In the genomic region with DNA sequence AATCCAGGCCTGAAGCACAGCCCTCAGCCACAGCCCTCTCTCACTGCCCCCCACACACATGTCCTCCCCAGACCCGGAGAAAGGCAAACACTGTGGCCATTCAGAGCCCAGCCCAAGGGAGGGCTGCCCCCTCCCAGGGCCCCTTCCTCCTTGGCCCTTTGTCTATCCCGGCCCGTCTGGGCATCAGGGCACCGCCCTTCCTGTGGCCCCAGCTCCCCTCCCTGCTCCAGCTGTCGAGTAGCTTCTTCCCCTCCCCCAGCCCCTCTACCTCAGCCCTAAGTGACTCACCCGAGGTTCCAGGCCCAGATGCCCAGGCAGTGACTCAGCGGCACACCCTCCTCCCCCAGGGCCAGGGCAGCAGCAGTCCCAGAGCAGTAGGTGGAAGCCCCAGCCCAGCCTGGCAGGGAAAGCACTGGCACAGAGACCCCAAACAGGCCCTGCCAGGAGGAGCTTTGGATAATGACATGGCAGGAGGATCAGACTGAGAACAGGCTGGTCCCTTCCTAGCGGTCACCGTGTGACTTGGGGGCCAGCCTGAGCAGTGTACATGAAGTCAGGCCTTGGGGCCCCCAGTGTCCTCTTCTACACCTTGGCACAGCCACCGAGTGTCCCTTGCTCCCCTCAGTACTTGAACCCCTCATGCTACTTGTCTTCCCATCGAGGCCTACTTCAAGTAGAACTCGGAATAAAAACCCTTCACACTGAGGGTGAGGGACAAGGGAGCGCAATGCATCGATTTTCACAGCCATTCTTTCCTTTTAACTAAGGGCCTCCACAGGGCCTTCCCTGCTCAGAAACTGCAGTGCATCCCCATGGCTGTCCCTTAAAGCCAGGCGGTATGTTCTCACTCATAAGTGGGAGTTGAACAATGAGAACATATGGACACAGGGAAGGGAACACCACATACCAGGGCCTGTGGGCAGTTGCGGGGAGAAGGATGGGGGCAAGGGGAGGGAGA, we compare ENCODE assay signal across 8 cellular contexts. TPM values are rescaled to one million over a fixed set of nuclear protein-coding genes. Genes with fewer than 3 reads are reported as not detected.
DNase-seq lines count a peak whose midpoint lies in the region; ATAC-seq and TF ChIP-seq lines count a peak whose summit lies in the region.

No MANE protein-coding gene starts in this region.

- no peaks in the 10 kb centered on the region for H3K36me3 Mint-ChIP-seq in CD8-positive, alpha-beta T cell

- BruUV-seq in PC-3 (replicated peaks; lab: Mats Ljungman, UMichigan), result TSS peak; percentile 73

- H3F3A ChIP-seq in PC-3 (ENCODE audit: low read length, unreplicated experiment), result peaks cover 8% of the 10 kb centered on the region

- H3K36me3 ChIP-seq in CD8-positive, alpha-beta T cell (ENCODE audit: insufficient read depth, low read length), result no peaks in the 10 kb centered on the region
- no peaks in the 10 kb centered on the region for H3K36me3 ChIP-seq in PC-3 (ENCODE audit: low read depth, low read length)
- H3K36me3 ChIP-seq in muscle layer of duodenum (ENCODE audit: control insufficient read depth in 1 of 2, insufficient read depth in 2 of 2, low read length in 2 of 2), result no peaks in the 10 kb centered on the region

- H3K27me3 Mint-ChIP-seq in CD8-positive, alpha-beta T cell (ENCODE audit: low read depth), result peaks cover 8% of the 10 kb centered on the region

- peaks cover 38% of the 10 kb centered on the region for H3K79me2 ChIP-seq in PC-3 (ENCODE audit: low read length)

- H3K9me3 ChIP-seq in CD8-positive, alpha-beta T cell (ENCODE audit: low read length), result no peaks in the 10 kb centered on the region
- H3K9me3 ChIP-seq in PC-3 (ENCODE audit: low read length), result no peaks in the 10 kb centered on the region
- H3K9me3 ChIP-seq in muscle layer of duodenum (ENCODE audit: control insufficient read depth in 1 of 2, low read length in 2 of 2), result no peaks in the 10 kb centered on the region

- H3K4me3 ChIP-seq in CD8-positive, alpha-beta T cell (ENCODE audit: low read depth, low read length), result no peak overlapping the region
- H3K4me3 ChIP-seq in PC-3 (ENCODE audit: low read length) (peak overlapping the region; percentile 42), muscle layer of duodenum (ENCODE audit: low read depth in 1 of 2, low read length in 2 of 2) (no peak overlapping the region)

- no peaks in the 10 kb centered on the region for H3K27me3 ChIP-seq in CD8-positive, alpha-beta T cell (ENCODE audit: insufficient read depth, low read length)
- H3K27me3 ChIP-seq in PC-3 (ENCODE audit: low read length) (no peaks in the 10 kb centered on the region), muscle layer of duodenum (ENCODE audit: low read depth, low read length) (no peaks in the 10 kb centered on the region)

- no peaks in the 10 kb centered on the region for H3K9me3 Mint-ChIP-seq in CD8-positive, alpha-beta T cell

- H3K9me2 ChIP-seq in PC-3 (replicated peaks; ENCODE audit: low read length), result no peaks in the 10 kb centered on the region

- peaks cover 26% of the 10 kb centered on the region for H3K4me1 Mint-ChIP-seq in CD8-positive, alpha-beta T cell (ENCODE audit: low read depth)

- POLR2A ChIA-PET in CD8-positive, alpha-beta T cell (lab: Charles Lee), result interaction anchor here (0.6 to 1.5 kb wide), 4 partner anchors 21 to 697 kb away, joined by 3 to 6 read pairs (median 4); a partner anchor contains a TSS
- POLR2A ChIA-PET in PC-3 (lab: Charles Lee; ENCODE audit: unreplicated experiment), result interaction anchor here (0.6 to 2.1 kb wide), 19 partner anchors 9 to 345 kb away, joined by 3 to 35 read pairs (median 7); a partner anchor contains a TSS

- no peak overlapping the region for H3K27ac ChIP-seq in CD8-positive, alpha-beta T cell (ENCODE audit: low read depth, low read length)
- H3K27ac ChIP-seq in PC-3 (ENCODE audit: low read length) (peak overlapping the region; percentile 100), epithelial cell of prostate (peak overlapping the region; percentile 100), muscle layer of duodenum (ENCODE audit: low read length) (peak overlapping the region; percentile 96)

- peak overlapping the region; percentile 94 for H3K9ac ChIP-seq in PC-3 (ENCODE audit: low read length)

- peak; percentile 82 for ATAC-seq in CD8-positive, alpha-beta T cell
- ATAC-seq in HG02938 (IDR thresholded peaks at IDR 0.05; ENCODE audit: unreplicated experiment), result peak; percentile 33
- ATAC-seq in PC-3, result peak; percentile 66
- no peak for ATAC-seq in GM19324 (IDR thresholded peaks at IDR 0.05; ENCODE audit: low FRiP score, unreplicated experiment)

- peak overlapping the region; percentile 69 for H3K27ac Mint-ChIP-seq in CD8-positive, alpha-beta T cell

- CTCF ChIA-PET in CD8-positive, alpha-beta T cell (lab: Charles Lee), result interaction anchor here (1.0 to 8.1 kb wide), 4 partner anchors 16 to 56 kb away, joined by 3 to 115 read pairs (median 36); a partner anchor contains a TSS
- CTCF ChIA-PET in PC-3 (lab: Charles Lee), result interaction anchor here (0.5 to 2.1 kb wide), 7 partner anchors 22 to 120 kb away, joined by 3 to 25 read pairs (median 4); a partner anchor contains a TSS

- H3K4me3 Mint-ChIP-seq in CD8-positive, alpha-beta T cell, result no peak overlapping the region

- H2AFZ ChIP-seq in PC-3 (ENCODE audit: low read length), result no peak overlapping the region

- TF ChIP-seq CTCF in CD8-positive, alpha-beta T cell (IDR thresholded peaks at IDR 0.05), result no peak
- TF ChIP-seq CTCF in PC-3 (conservative IDR thresholded peaks at IDR 0.05; ENCODE audit: low read depth, low read length), result no peak

- peak; percentile 38 to 90 (median 79) for DNase-seq in CD8-positive, alpha-beta T cell
- DNase-seq in PC-3 (peak; percentile 99), epithelial cell of prostate (ENCODE audit: low read depth, low spot score) (peak; percentile 98)
- peak; percentile 74 for DNase-seq in activated T-cell treated with anti-CD3 and anti-CD28 coated beads, Interleukin-2, amount 50 U/mL, for 1 hour
- peak; percentile 91 for DNase-seq in stimulated activated CD8-positive, alpha-beta memory T cell treated with anti-CD3 and anti-CD28 coated beads, Interleukin-4, amount 100 ng/mL, for 48 hours

- peaks cover 17% of the 10 kb centered on the region for H3K4me1 ChIP-seq in CD8-positive, alpha-beta T cell (ENCODE audit: insufficient read depth, low read length)
- H3K4me1 ChIP-seq in PC-3 (ENCODE audit: insufficient read depth, low read length) (peaks cover 60% of the 10 kb centered on the region), muscle layer of duodenum (ENCODE audit: control insufficient read depth in 1 of 2, insufficient read depth in 2 of 2, low read length in 2 of 2) (peaks cover 16 to 27% of the 10 kb centered on the region in 2 donors)

- intact Hi-C loops in CD8-positive, alpha-beta T cell (cut with DNase I, micrococcal nuclease), result loop anchor here in 1 of 2 experiments (2.0 to 5.0 kb wide), 2 partner anchors 18 to 51 kb away; a partner anchor contains a TSS
- intact Hi-C loops in PC-3 (cut with micrococcal nuclease), result loop anchor here (1.0 kb wide), 2 partner anchors 21 to 43 kb away; a partner anchor contains a TSS

- no peaks in the 10 kb centered on the region for H4K20me1 ChIP-seq in PC-3 (ENCODE audit: low read length)

- peak overlapping the region; percentile 73 for H3K4me2 ChIP-seq in PC-3 (ENCODE audit: low read length)

RNA-seq across cellular contexts. Expression of a gene that starts 1.0 kb away (rescaled TPM):
- total RNA-seq in CD8-positive, alpha-beta T cell, result not detected
- 358 and 373 TPM in 2 replicates for total RNA-seq in PC-3 (2014; rRNA removed)

RNA-seq across cellular contexts. Expression of a gene that starts 17.6 kb away (rescaled TPM):
- not detected for total RNA-seq in CD8-positive, alpha-beta T cell
- 4.6 and 7.9 TPM in 2 replicates for total RNA-seq in PC-3 (2014; rRNA removed)

RNA-seq across cellular contexts. Expression of a gene that starts 21.1 kb away (rescaled TPM):
- total RNA-seq in CD8-positive, alpha-beta T cell, result 100 to 1,000 TPM; 172 to 177 TPM
- total RNA-seq in PC-3 (2014; rRNA removed), result 32.2 and 55.8 TPM in 2 replicates

RNA-seq across cellular contexts. Expression of a gene that starts 26.0 kb away (rescaled TPM):
- not detected for total RNA-seq in CD8-positive, alpha-beta T cell
- 2.5 and 6.3 TPM in 2 replicates for total RNA-seq in PC-3 (2014; rRNA removed)

RNA-seq across cellular contexts. Expression of a gene that starts 30.9 kb away (rescaled TPM):
- total RNA-seq in CD8-positive, alpha-beta T cell, result 100 to 1,000 TPM; 156 to 166 TPM
- 1,818 and 2,572 TPM in 2 replicates for total RNA-seq in PC-3 (2014; rRNA removed)

Comparison
In these comparisons a context has a peak if more than half of its experiments do, and no peak if none do; other contexts are left out.
1. RNA of a gene that starts 1.0 kb away (total RNA-seq): 358 to 373 TPM in PC-3; not detected in CD8-positive, alpha-beta T cell; every median in the first group is over 100 times any median in the second.
2. Peak in every context shown above with its lines, with median percentiles within 50 percentile points of each other: DNase-seq.